1 cellular context compared by ENCODE assay signal in genomic region chr5:16464664-16465543, GRCh38.
TF ChIP-seq lines count a peak whose summit lies in the region.

No MANE protein-coding gene starts in this region.

TF ChIP-seq in IMR-90, 13 proteins besides CTCF, POLR2A, EP300 and RAD21 (continued from another document):
- no peak for TF ChIP-seq USF2 (IDR thresholded peaks at IDR 0.05; ENCODE audit: low read depth, low read length)
- TF ChIP-seq MAFK (IDR thresholded peaks at IDR 0.05; ENCODE audit: low read depth, low read length): no peak
